ENCODE assay signal across 13 cellular contexts in the genomic region with DNA sequence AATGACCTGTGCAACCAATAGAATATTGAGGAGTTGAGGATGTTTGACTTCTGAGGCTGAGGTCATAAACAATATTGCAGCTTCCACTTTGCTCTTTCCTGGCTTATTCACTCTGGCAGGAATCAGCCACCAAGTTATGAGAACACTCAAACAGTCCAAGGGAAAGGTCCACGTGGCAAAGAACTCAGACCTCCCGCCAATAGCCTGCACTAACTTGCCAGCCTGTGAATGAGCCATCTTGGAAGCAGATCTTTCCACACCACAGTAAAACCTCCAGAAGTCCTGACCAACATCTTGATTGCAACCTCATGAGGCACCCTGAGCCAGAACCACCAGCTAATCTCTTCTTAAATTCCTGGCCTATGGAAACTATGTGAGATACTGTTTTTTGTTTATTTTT. TPM values are rescaled to one million over a fixed set of nuclear protein-coding genes. Genes with fewer than 3 reads are reported as not detected.
DNase-seq lines count a peak whose midpoint lies in the region; TF ChIP-seq lines count a peak whose summit lies in the region.
"Had no signal": no experiment of that assay in that cellular context is flagged by ENCODE, and none has a peak within 500 bp of the region (broad histone marks: within the 10 kb centered on the region; RNA-seq: fewer than 3 reads in every experiment).

No MANE protein-coding gene starts in this region.

- no peak overlapping the region for H3K23ac ChIP-seq in neuronal stem cell (ENCODE audit: low read depth, low read length, poor library complexity)

- H3K4me3 ChIP-seq in AG10803 (ENCODE audit: low read length) (no peak overlapping the region), MG63 (no peak overlapping the region), neuronal stem cell (ENCODE audit: low read length in 2 of 2) (no peak overlapping the region)
- H3K4me3 ChIP-seq: suprapubic skin had no signal

- WGBS in neuronal stem cell (ENCODE audit: extremely low coverage in 2 of 2, insufficient read length in 2 of 2, insufficient replicate concordance in 1 of 2), 2 donors = no CpG with 5 or more reads among the region's 2 CpGs

- no peaks in the 10 kb centered on the region for H3K9me3 Mint-ChIP-seq in T-helper 2 cell treated with Interferon-gamma antibody and Interleukin-4, amounts not matched to agents 5 μg/mL and 100 μg/mL, for 36 hours
- H3K9me3 Mint-ChIP-seq: activated CD4-positive, alpha-beta T cell treated with anti-CD3 and anti-CD28 coated beads, Interleukin-2, amount 10 ng/mL, durations not matched to agents 24 days and 14 days; activated T-cell treated with anti-CD3 and anti-CD28 coated beads, Interleukin-2, amount 50 U/mL, for 24 hours had no signal

- no peaks in the 10 kb centered on the region for H3K36me3 Mint-ChIP-seq in T-helper 2 cell treated with Interferon-gamma antibody and Interleukin-4, amounts not matched to agents 5 μg/mL and 100 μg/mL, for 36 hours (ENCODE audit: low read depth)

- H4K8ac ChIP-seq in neuronal stem cell (ENCODE audit: low read depth, low read length) = no peak overlapping the region

- no peak for TF ChIP-seq CTCF in AG10803 (conservative IDR thresholded peaks at IDR 0.05; ENCODE audit: low read length)

- H2BK12ac ChIP-seq in neuronal stem cell (ENCODE audit: low read length) = no peak overlapping the region

- no peak overlapping the region for H3K18ac ChIP-seq in neuronal stem cell (ENCODE audit: low read length)

- no peak overlapping the region for H2AK5ac ChIP-seq in neuronal stem cell (ENCODE audit: low read depth, low read length)

- no peaks in the 10 kb centered on the region for H3K27me3 ChIP-seq in MG63
- no peaks in the 10 kb centered on the region for H3K27me3 ChIP-seq in neuronal stem cell (ENCODE audit: control insufficient read depth in 3 of 3, insufficient read depth in 3 of 3, low read depth in 1 of 3, low read length in 3 of 3)
- H3K27me3 ChIP-seq: suprapubic skin had no signal

- DNase-seq in AG10803 (ENCODE audit: low read depth) (peak; percentile 95), MG63 (peak; percentile 93), epithelial cell of prostate (ENCODE audit: low read depth, low spot score) (peak; percentile 56), neuronal stem cell (ENCODE audit: low spot score) (no peak), NCI-H1105 treated with DMSO at 0.1 percent for 48 hours (lab: John Stamatoyannopoulos, UW) (no peak), ACHN (no peak)
- no peak for DNase-seq in T-helper 2 cell treated with Interferon-gamma antibody and Interleukin-4, amounts not matched to agents 5 μg/mL and 100 μg/mL, for 36 hours (ENCODE audit: low spot score)
- DNase-seq in activated CD4-positive, CD25-positive, alpha-beta regulatory T cell (lab: John Stamatoyannopoulos, UW) = no peak
- DNase-seq: activated CD4-positive, alpha-beta T cell treated with anti-CD3 and anti-CD28 coated beads, Interleukin-2, amount 10 ng/mL, durations not matched to agents 24 days and 14 days; activated T-cell treated with anti-CD3 and anti-CD28 coated beads, Interleukin-2, amount 50 U/mL, for 24 hours; DND-41; NCI-H526 had no signal

- H3K4me1 ChIP-seq in neuronal stem cell (ENCODE audit: control insufficient read depth in 2 of 2, insufficient read depth in 1 of 2, low read depth in 1 of 2, low read length in 2 of 2) = no peaks in the 10 kb centered on the region

- H3K4me2 ChIP-seq in neuronal stem cell (ENCODE audit: insufficient read depth, low read length, poor library complexity, severe bottlenecking) = no peak overlapping the region

- H3K9ac ChIP-seq in neuronal stem cell (ENCODE audit: low read depth, low read length, poor library complexity) = no peak overlapping the region

- no peak overlapping the region for H3K4ac ChIP-seq in neuronal stem cell (ENCODE audit: low read length)

- no peak overlapping the region for H2BK120ac ChIP-seq in neuronal stem cell (ENCODE audit: low read depth, low read length)

- H3K14ac ChIP-seq in neuronal stem cell (ENCODE audit: low read length) = no peak overlapping the region

- H2AFZ ChIP-seq in neuronal stem cell (ENCODE audit: low read length) = peak overlapping the region; percentile 29

- H2BK5ac ChIP-seq in neuronal stem cell (ENCODE audit: low read length) = no peak overlapping the region

- peaks cover 2% of the 10 kb centered on the region for H3K4me1 Mint-ChIP-seq in T-helper 2 cell treated with Interferon-gamma antibody and Interleukin-4, amounts not matched to agents 5 μg/mL and 100 μg/mL, for 36 hours (ENCODE audit: low read depth)

- no peak overlapping the region for H2BK15ac ChIP-seq in neuronal stem cell (ENCODE audit: low read length)

- no peak overlapping the region for H3K4me3 Mint-ChIP-seq in T-helper 2 cell treated with Interferon-gamma antibody and Interleukin-4, amounts not matched to agents 5 μg/mL and 100 μg/mL, for 36 hours
- H3K4me3 Mint-ChIP-seq: activated CD4-positive, alpha-beta T cell treated with anti-CD3 and anti-CD28 coated beads, Interleukin-2, amount 10 ng/mL, durations not matched to agents 24 days and 14 days; activated T-cell treated with anti-CD3 and anti-CD28 coated beads, Interleukin-2, amount 50 U/mL, for 24 hours had no signal

- no peaks in the 10 kb centered on the region for H3K79me1 ChIP-seq in neuronal stem cell (ENCODE audit: low read depth, low read length)

- no peak overlapping the region for H4K91ac ChIP-seq in neuronal stem cell (ENCODE audit: low read depth, low read length, poor library complexity)

- in situ Hi-C loops in ACHN (cut with HindIII; ENCODE audit: low pct_ligation_motif_present, low pct_unique_long_range_greater_than_20kb, low sequenced_read_pairs) = no loop called here

- H3K27ac ChIP-seq in epithelial cell of prostate (no peak overlapping the region), neuronal stem cell (replicated peaks; ENCODE audit: low read length) (no peak overlapping the region)
- H3K27ac ChIP-seq: suprapubic skin had no signal

- peaks cover 5% of the 10 kb centered on the region for H3K27me3 Mint-ChIP-seq in T-helper 2 cell treated with Interferon-gamma antibody and Interleukin-4, amounts not matched to agents 5 μg/mL and 100 μg/mL, for 36 hours (ENCODE audit: low read depth)
- H3K27me3 Mint-ChIP-seq: activated T-cell treated with anti-CD3 and anti-CD28 coated beads, Interleukin-2, amount 50 U/mL, for 24 hours had no signal

- H3K36me3 ChIP-seq in MG63 = no peaks in the 10 kb centered on the region
- H3K36me3 ChIP-seq in neuronal stem cell (replicated peaks in 1 of 2; ENCODE audit: control insufficient read depth in 2 of 2, insufficient read depth in 2 of 2, low read length in 2 of 2) = no peaks in the 10 kb centered on the region
- H3K36me3 ChIP-seq: suprapubic skin had no signal

- H3K27ac Mint-ChIP-seq in T-helper 2 cell treated with Interferon-gamma antibody and Interleukin-4, amounts not matched to agents 5 μg/mL and 100 μg/mL, for 36 hours = no peak overlapping the region
- H3K27ac Mint-ChIP-seq: activated CD4-positive, alpha-beta T cell treated with anti-CD3 and anti-CD28 coated beads, Interleukin-2, amount 10 ng/mL, durations not matched to agents 24 days and 14 days; activated T-cell treated with anti-CD3 and anti-CD28 coated beads, Interleukin-2, amount 50 U/mL, for 24 hours had no signal

- H3K9me3 ChIP-seq in MG63 (no peaks in the 10 kb centered on the region), neuronal stem cell (replicated peaks in 1 of 2; ENCODE audit: control insufficient read depth in 2 of 2, insufficient read depth in 1 of 2, low read depth in 1 of 2, low read length in 2 of 2) (no peaks in the 10 kb centered on the region)
- H3K9me3 ChIP-seq: suprapubic skin had no signal

RNA-seq across cellular contexts. Expression of a gene that starts 22.7 kb away (rescaled TPM):
- 90.0 and 114 TPM in 2 replicates for total RNA-seq in MG63 (2014; rRNA removed; shearing (Covaris generic); ENCODE audit: low replicate concordance)
- polyA plus RNA-seq in neuronal stem cell (2013, experiment 1 of 2) = 73.0 TPM
- polyA plus RNA-seq in neuronal stem cell (2013, experiment 2 of 2) = 70.7 TPM

Comparison
In these comparisons a context has a peak if more than half of its experiments do, and no peak if none do; other contexts are left out.
1. DNase-seq: peak in AG10803 (single experiment), MG63 (single experiment) and epithelial cell of prostate (single experiment); none in neuronal stem cell (single experiment), NCI-H1105 treated with DMSO at 0.1 percent for 48 hours (single experiment), ACHN (single experiment), T-helper 2 cell treated with Interferon-gamma antibody and Interleukin-4, amounts not matched to agents 5 μg/mL and 100 μg/mL, for 36 hours (single experiment) and activated CD4-positive, CD25-positive, alpha-beta regulatory T cell (0 of 4).